ENCODE assay signal across 14 cellular contexts in genomic region chr18:46350598-46351172, GRCh38.
A peak's percentile ranks its signal among the peaks of the same experiment; 100 is the strongest.
DNase-seq lines count a peak whose midpoint lies in the region; ATAC-seq and TF ChIP-seq lines count a peak whose summit lies in the region.
"Had no signal": no experiment of that assay in that cellular context is flagged by ENCODE, and none has a peak within 500 bp of the region (broad histone marks: within the 10 kb centered on the region; RNA-seq: fewer than 3 reads in every experiment).

No MANE protein-coding gene starts in this region.

- peak overlapping the region; percentile 72 for H3K4me2 ChIP-seq in BLaER1

- no peaks in the 10 kb centered on the region for H3K27me3 ChIP-seq in BLaER1

- H3K36me3 Mint-ChIP-seq in CD14-positive monocyte, result no peaks in the 10 kb centered on the region
- peaks cover 2% of the 10 kb centered on the region for H3K36me3 Mint-ChIP-seq in glutamatergic neuron (ENCODE audit: unreplicated experiment)
- peaks cover 37% of the 10 kb centered on the region for H3K36me3 Mint-ChIP-seq in nephron progenitor cell (ENCODE audit: low read depth)
- no peaks in the 10 kb centered on the region for H3K36me3 Mint-ChIP-seq in activated naive CD8-positive, alpha-beta T cell treated with anti-CD3 and anti-CD28 coated beads for 36 hours
- H3K36me3 Mint-ChIP-seq: CD8-positive, alpha-beta memory T cell had no signal

- H3K4me3 ChIP-seq in BLaER1, result no peak overlapping the region
- H3K4me3 ChIP-seq: HAP-1 had no signal

- H3K27ac Mint-ChIP-seq in CD14-positive monocyte (no peak overlapping the region), glutamatergic neuron (ENCODE audit: unreplicated experiment) (peak overlapping the region; percentile 22), nephron progenitor cell (peak overlapping the region; percentile 32)
- H3K27ac Mint-ChIP-seq in activated naive CD8-positive, alpha-beta T cell treated with anti-CD3 and anti-CD28 coated beads for 36 hours, result no peak overlapping the region
- H3K27ac Mint-ChIP-seq: CD8-positive, alpha-beta memory T cell had no signal

- H3K27ac ChIP-seq in BLaER1, result peak overlapping the region; percentile 62

- TF ChIP-seq CTCF in CD14-positive monocyte (IDR thresholded peaks at IDR 0.05) (no peak), glutamatergic neuron (IDR thresholded peaks at IDR 0.05; ENCODE audit: partially characterized antibody, unreplicated experiment) (no peak), nephron progenitor cell (IDR thresholded peaks at IDR 0.05) (no peak)

- peaks cover 78% of the 10 kb centered on the region for H3K4me1 ChIP-seq in BLaER1
- H3K4me1 ChIP-seq: Caco-2, HAP-1 had no signal

- H3K36me3 ChIP-seq in BLaER1, result peaks cover 78% of the 10 kb centered on the region
- H3K36me3 ChIP-seq: HAP-1 had no signal

- intact Hi-C loops in CD14-positive monocyte (cut with micrococcal nuclease), result no loop called here

- peaks cover 86% of the 10 kb centered on the region for H4K20me1 ChIP-seq in BLaER1

- no peaks in the 10 kb centered on the region for H3K9me3 ChIP-seq in BLaER1
- H3K9me3 ChIP-seq: Caco-2, HAP-1 had no signal

- peaks cover 8% of the 10 kb centered on the region for H3K4me1 Mint-ChIP-seq in CD14-positive monocyte
- H3K4me1 Mint-ChIP-seq in glutamatergic neuron (ENCODE audit: low read depth, unreplicated experiment), result peaks cover 42% of the 10 kb centered on the region
- H3K4me1 Mint-ChIP-seq in nephron progenitor cell, result peaks cover 38% of the 10 kb centered on the region
- peaks cover 11% of the 10 kb centered on the region for H3K4me1 Mint-ChIP-seq in activated naive CD8-positive, alpha-beta T cell treated with anti-CD3 and anti-CD28 coated beads for 36 hours

- H3K9ac ChIP-seq in BLaER1, result 0 out of 2 replicates have a peak overlapping the region, but pooled peaks have one; percentile 28

- no peak for ATAC-seq in esophagus mucosa
- ATAC-seq: HepG2 had no signal

- H3K9me3 Mint-ChIP-seq in CD14-positive monocyte (no peaks in the 10 kb centered on the region), glutamatergic neuron (ENCODE audit: unreplicated experiment) (peaks cover 22% of the 10 kb centered on the region), nephron progenitor cell (no peaks in the 10 kb centered on the region)
- no peaks in the 10 kb centered on the region for H3K9me3 Mint-ChIP-seq in activated naive CD8-positive, alpha-beta T cell treated with anti-CD3 and anti-CD28 coated beads for 36 hours
- H3K9me3 Mint-ChIP-seq: CD8-positive, alpha-beta memory T cell had no signal

- H3K4me3 Mint-ChIP-seq in CD14-positive monocyte, result no peak overlapping the region
- H3K4me3 Mint-ChIP-seq in glutamatergic neuron (ENCODE audit: unreplicated experiment), result no peak overlapping the region
- H3K4me3 Mint-ChIP-seq in nephron progenitor cell, result no peak overlapping the region
- H3K4me3 Mint-ChIP-seq in activated naive CD8-positive, alpha-beta T cell treated with anti-CD3 and anti-CD28 coated beads for 36 hours, result no peak overlapping the region
- H3K4me3 Mint-ChIP-seq: CD8-positive, alpha-beta memory T cell had no signal

- H3K27me3 Mint-ChIP-seq in CD14-positive monocyte (ENCODE audit: low read depth in 3 of 3) (peaks cover 0 to 6% (median 4%) of the 10 kb centered on the region in 3 donors), glutamatergic neuron (ENCODE audit: unreplicated experiment) (peaks cover 9% of the 10 kb centered on the region), nephron progenitor cell (ENCODE audit: low read depth, poor library complexity) (no peaks in the 10 kb centered on the region)
- H3K27me3 Mint-ChIP-seq in activated naive CD8-positive, alpha-beta T cell treated with anti-CD3 and anti-CD28 coated beads for 36 hours, result no peaks in the 10 kb centered on the region

- DNase-seq in CD14-positive monocyte (ENCODE audit: low spot score), result peak; percentile 26
- no peak for DNase-seq in glutamatergic neuron
- DNase-seq in nephron progenitor cell, result no peak
- DNase-seq in activated gamma-delta T cell treated with Interleukin-2 at 50 U/mL for 16 hours, result no peak
- DNase-seq in activated naive CD8-positive, alpha-beta T cell treated with anti-CD3 and anti-CD28 coated beads for 36 hours, result no peak
- DNase-seq: ACHN, Caco-2, DND-41, GDM1 had no signal

Comparison
In these comparisons a context has a peak if more than half of its experiments do, and no peak if none do; other contexts are left out.
1. H3K27ac Mint-ChIP-seq: peak in glutamatergic neuron (single experiment) and nephron progenitor cell (single experiment); none in CD14-positive monocyte (0 of 7) and activated naive CD8-positive, alpha-beta T cell treated with anti-CD3 and anti-CD28 coated beads for 36 hours (single experiment).